In genomic region chr6:166244353-166245045, GRCh38 we compare ENCODE assay signal across 10 cellular contexts.
DNase-seq lines count a peak whose midpoint lies in the region; ATAC-seq and TF ChIP-seq lines count a peak whose summit lies in the region.
"Had no signal": no experiment of that assay in that cellular context is flagged by ENCODE, and none has a peak within 500 bp of the region (broad histone marks: within the 10 kb centered on the region; RNA-seq: fewer than 3 reads in every experiment).

No MANE protein-coding gene starts in this region.

- H3K79me2 ChIP-seq in GM23248 (ENCODE audit: insufficient read depth) = no peaks in the 10 kb centered on the region

- no peaks in the 10 kb centered on the region for H3K9me2 ChIP-seq in GM23248 (ENCODE audit: insufficient read depth)

- H3K36me3 Mint-ChIP-seq in IgD-negative memory B cell (no peaks in the 10 kb centered on the region), natural killer cell (no peaks in the 10 kb centered on the region)

- peaks cover 7 to 15% (median 14%) of the 10 kb centered on the region in 3 donors for H3K4me1 Mint-ChIP-seq in IgD-negative memory B cell
- peaks cover 26 to 29% of the 10 kb centered on the region in 2 donors for H3K4me1 Mint-ChIP-seq in natural killer cell

- WGBS in GM23248 (ENCODE audit: low coverage in 1 of 2, low lambda C conversion rate in 2 of 2, missing lambda C conversion rate in 2 of 2), 2 experiments = 38 to 40% methylated on average over 11 of the region's 11 CpGs

- no peaks in the 10 kb centered on the region for H3K9me3 ChIP-seq in GM23248 (ENCODE audit: low read depth)
- H3K9me3 ChIP-seq: body of pancreas had no signal

- peak; percentile 44 for DNase-seq in natural killer cell
- no peak for DNase-seq in germinal center (ENCODE audit: low spot score)
- no peak for DNase-seq in DMS79 (lab: John Stamatoyannopoulos, UW)
- DNase-seq in GM23248 = no peak
- DNase-seq in CD1c-positive myeloid dendritic cell (ENCODE audit: extremely low spot score) = no peak
- DNase-seq: body of pancreas, islet precursor cell had no signal

- no peak overlapping the region for H3K9ac ChIP-seq in GM23248

- no peak overlapping the region for H3K4me3 ChIP-seq in GM23248
- H3K4me3 ChIP-seq: body of pancreas had no signal

- no peaks in the 10 kb centered on the region for H4K20me1 ChIP-seq in GM23248 (ENCODE audit: insufficient read depth)

- in situ Hi-C loops in GM23248 (cut with MboI) = no loop called here

- ATAC-seq in GM18861 (IDR thresholded peaks at IDR 0.05; ENCODE audit: unreplicated experiment) (peak; percentile 82), GM21737 (IDR thresholded peaks at IDR 0.05; ENCODE audit: unreplicated experiment) (peak; percentile 91), natural killer cell (peak; percentile 89 to 96 (median 92))
- ATAC-seq: body of pancreas had no signal

- peaks cover 5% of the 10 kb centered on the region for H3K27me3 Mint-ChIP-seq in IgD-negative memory B cell
- H3K27me3 Mint-ChIP-seq in natural killer cell (ENCODE audit: low read depth in 2 of 2) = peaks cover 11 to 18% of the 10 kb centered on the region in 2 donors

- H3K4me3 Mint-ChIP-seq in IgD-negative memory B cell (peak overlapping the region; percentile 40 to 83 (median 70)), natural killer cell (peak overlapping the region; percentile 82)

- no peaks in the 10 kb centered on the region for H3K4me1 ChIP-seq in GM23248 (ENCODE audit: insufficient read depth)
- H3K4me1 ChIP-seq: body of pancreas had no signal

- H3K9me3 Mint-ChIP-seq in IgD-negative memory B cell (no peaks in the 10 kb centered on the region), natural killer cell (no peaks in the 10 kb centered on the region)

- TF ChIP-seq CTCF in natural killer cell (IDR thresholded peaks at IDR 0.05) = no peak

- H3K27ac ChIP-seq in GM23248 = no peak overlapping the region
- H3K27ac ChIP-seq: body of pancreas had no signal

- H3K4me2 ChIP-seq in GM23248 (ENCODE audit: unreplicated experiment) = no peak overlapping the region

- H3K27ac Mint-ChIP-seq in IgD-negative memory B cell (no peak overlapping the region), natural killer cell (peak overlapping the region; percentile 76 to 86)

- no peaks in the 10 kb centered on the region for H3K36me3 ChIP-seq in GM23248 (ENCODE audit: low read depth)

- H3F3A ChIP-seq in GM23248 (ENCODE audit: insufficient read depth) = no peaks in the 10 kb centered on the region

- no peak overlapping the region for H2AFZ ChIP-seq in GM23248

- H3K27me3 ChIP-seq in GM23248 (replicated peaks; ENCODE audit: insufficient read depth) = peaks cover 32% of the 10 kb centered on the region
- H3K27me3 ChIP-seq: body of pancreas had no signal

- intact Hi-C loops in natural killer cell (cut with micrococcal nuclease) = loop anchor here (1.0 kb wide), 2 partner anchors 9 to 14 kb away; no protein-coding TSS in a partner anchor

Comparison
In these comparisons a context has a peak if more than half of its experiments do, and no peak if none do; other contexts are left out.
1. H3K27ac Mint-ChIP-seq: peak in natural killer cell (2 of 2); none in IgD-negative memory B cell (0 of 3).
2. Peak in every context shown above with its lines, with median percentiles within 50 percentile points of each other: ATAC-seq.